Comparison of ENCODE assay signal across 8 cellular contexts in genomic region chr9:132768932-132769894, GRCh38.
DNase-seq lines count a peak whose midpoint lies in the region; ATAC-seq, FAIRE-seq and TF ChIP-seq lines count a peak whose summit lies in the region.

No MANE protein-coding gene starts in this region.

- H3K36me3 ChIP-seq in pancreas, result no peaks in the 10 kb centered on the region

- H3K4me3 Mint-ChIP-seq in type B pancreatic cell, result peak overlapping the region; percentile 91

- H3K27ac Mint-ChIP-seq in type B pancreatic cell, result peak overlapping the region; percentile 90

- peaks cover 9% of the 10 kb centered on the region for H3K9me3 Mint-ChIP-seq in type B pancreatic cell

- peak overlapping the region; percentile 54 to 75 (median 63) for H3K4me3 ChIP-seq in pancreas

- no peaks in the 10 kb centered on the region for H3K9me3 ChIP-seq in pancreas

- DNase-seq in AG20443 (ENCODE audit: low spot score), result peak; percentile 71
- peak; percentile 13 for DNase-seq in HT-29 (ENCODE audit: low spot score)
- peak; percentile 58 for DNase-seq in RPMI7951 (ENCODE audit: low read depth)
- peak; percentile 67 for DNase-seq in activated naive CD4-positive, alpha-beta T cell treated with Interleukin-2 at 50 U/mL for 16 hours
- peak; percentile 24 for DNase-seq in globus pallidus (ENCODE audit: low spot score)
- peak; percentile 37 to 73 (median 54) for DNase-seq in pancreas
- peak; percentile 62 for DNase-seq in type B pancreatic cell (ENCODE audit: extremely low spot score, unreplicated experiment)

- peaks cover 9% of the 10 kb centered on the region for H3K36me3 Mint-ChIP-seq in type B pancreatic cell

- intact Hi-C loops in pancreas (cut with DNase I), result no loop called here

- H3K27me3 Mint-ChIP-seq in type B pancreatic cell, result no peaks in the 10 kb centered on the region

- no peak for FAIRE-seq in pancreas (lab: Jason Lieb, UNC)

- ATAC-seq in GM18867 (IDR thresholded peaks at IDR 0.05; ENCODE audit: unreplicated experiment), result peak; percentile 50
- ATAC-seq in pancreas, result peak; percentile 71 to 83 (median 78)

- no peaks in the 10 kb centered on the region for H3K27me3 ChIP-seq in pancreas

- peaks cover 0 to 6% (median 0%) of the 10 kb centered on the region in 3 donors for H3K4me1 ChIP-seq in pancreas

- peak overlapping the region; percentile 43 to 88 (median 73) for H3K27ac ChIP-seq in pancreas

- 1 to 2% methylated on average over 25 of the region's 25 CpGs for WGBS in pancreas, 2 donors

- H3K4me1 Mint-ChIP-seq in type B pancreatic cell (ENCODE audit: unreplicated experiment), result peaks cover 4% of the 10 kb centered on the region

- peak in 2 of 4 donors; percentile 25 to 37 for TF ChIP-seq CTCF in pancreas (IDR thresholded peaks at IDR 0.05)
- peak; percentile 71 for TF ChIP-seq CTCF in type B pancreatic cell (conservative IDR thresholded peaks at IDR 0.05)

Comparison
In these comparisons a context has a peak if more than half of its experiments do, and no peak if none do; other contexts are left out.
1. Peak in every context shown above with its lines: DNase-seq, ATAC-seq, H3K4me3 ChIP-seq and H3K27ac ChIP-seq.
2. DNase-seq: peak in every context shown above with its lines; median percentile 71 in AG20443; 67 in activated naive CD4-positive, alpha-beta T cell treated with Interleukin-2 at 50 U/mL for 16 hours; 62 in type B pancreatic cell; 58 in RPMI7951; 54 in pancreas; 24 in globus pallidus; 13 in HT-29.